ENCODE assay signal across 8 cellular contexts in genomic region chr13:114352763-114353162, GRCh38. TPM values are rescaled to one million over a fixed set of nuclear protein-coding genes. Genes with fewer than 3 reads are reported as not detected.
DNase-seq lines count a peak whose midpoint lies in the region; ATAC-seq, FAIRE-seq and TF ChIP-seq lines count a peak whose summit lies in the region.
"Not testable (repeated sequence)": the region's sequence is repeated elsewhere in the genome, so short reads cannot be mapped to it uniquely, and the experiment has no call there.

No MANE protein-coding gene starts in this region.

- POLR2A ChIA-PET in K562 (lab: Yijun Ruan, JAX) = not testable (repeated sequence)

- not testable (repeated sequence) for H3K9me3 Mint-ChIP-seq in HFFc6; glutamatergic neuron (ENCODE audit: unreplicated experiment); nephron

- H3K4me3 ChIP-seq in WI38 (ENCODE audit: low read depth, low read length); K562; tibial nerve: not testable (repeated sequence)

- not testable (repeated sequence) for H2AFZ ChIP-seq in K562 (ENCODE audit: low read depth, low read length)

- H3K9me1 ChIP-seq in K562 (ENCODE audit: control insufficient read depth, insufficient read depth, low read length) = not testable (repeated sequence)

- H3K27ac Mint-ChIP-seq in HFFc6; glutamatergic neuron (ENCODE audit: unreplicated experiment); nephron: not testable (repeated sequence)

- intact Hi-C loops in K562 (cut with micrococcal nuclease) = not testable (repeated sequence)

- not testable (repeated sequence) for H3K79me2 ChIP-seq in K562 (ENCODE audit: control insufficient read depth, insufficient read depth, low read length)

- CTCF ChIA-PET in K562 (lab: Yijun Ruan, JAX; ENCODE audit: low intra/inter-chr PET ratio) = not testable (repeated sequence)

- TF ChIP-seq POLR2A in K562 (conservative IDR thresholded peaks at IDR 0.05); tibial nerve (IDR thresholded peaks at IDR 0.05): not testable (repeated sequence)

- H3K27ac ChIP-seq in K562 (ENCODE audit: extremely low read depth, low read depth, low read length); tibial nerve: not testable (repeated sequence)

- not testable (repeated sequence) for H3K36me3 ChIP-seq in K562 (ENCODE audit: control insufficient read depth, insufficient read depth, low read length); tibial nerve

- not testable (repeated sequence) for H3K36me3 Mint-ChIP-seq in HFFc6 (ENCODE audit: low read depth); glutamatergic neuron (ENCODE audit: unreplicated experiment); nephron (ENCODE audit: low read depth)

- FAIRE-seq in K562 (lab: Jason Lieb, UNC) = not testable (repeated sequence)

- H3K4me2 ChIP-seq in K562 (ENCODE audit: insufficient read depth, low read length) = not testable (repeated sequence)

- not testable (repeated sequence) for H3K4me1 Mint-ChIP-seq in HFFc6 (ENCODE audit: low read depth); glutamatergic neuron (ENCODE audit: low read depth, unreplicated experiment); nephron

- BruUV-seq in K562 (replicated peaks; lab: Mats Ljungman, UMichigan) = not testable (repeated sequence)

- H3K27me3 ChIP-seq in K562 (ENCODE audit: control insufficient read depth in 2 of 2, insufficient read depth in 2 of 2, low read length in 2 of 2); tibial nerve: not testable (repeated sequence)

- TF ChIP-seq CTCF in HFFc6 (IDR thresholded peaks at IDR 0.05) (peak; percentile 71), WI38 (IDR thresholded peaks at IDR 0.05; ENCODE audit: low read depth, low read length) (peak; percentile 42), K562 (IDR thresholded peaks at IDR 0.05 in 2 of 3, conservative IDR thresholded peaks at IDR 0.05 in 1 of 3; ENCODE audit: insufficient read depth in 2 of 3, low read depth in 1 of 3, low read length in 3 of 3) (peak; percentile 39 to 64 (median 42); a peak in 4 of 6 replicates), glutamatergic neuron (IDR thresholded peaks at IDR 0.05; ENCODE audit: partially characterized antibody, unreplicated experiment) (peak; percentile 53), nephron (IDR thresholded peaks at IDR 0.05; ENCODE audit: unreplicated experiment in 3 of 3) (peak; percentile 22 to 44 (median 38)), tibial nerve (IDR thresholded peaks at IDR 0.05) (peak in 3 of 5 experiments; percentile 10 to 42 (median 39))

- not testable (repeated sequence) for TF ChIP-seq EP300 in K562 (IDR thresholded peaks at IDR 0.05; ENCODE audit: low read length); tibial nerve (IDR thresholded peaks at IDR 0.05)

- H3K4me1 ChIP-seq in K562 (replicated peaks in 1 of 2; ENCODE audit: control insufficient read depth in 2 of 2, insufficient read depth in 2 of 2, low read length in 2 of 2); tibial nerve: not testable (repeated sequence)

- H3K9ac ChIP-seq in K562 (ENCODE audit: insufficient read depth in 1 of 2, low read depth in 2 of 2, low read length in 2 of 2) = not testable (repeated sequence)

- in situ Hi-C loops in Caki2 (cut with HindIII; ENCODE audit: low pct_unique_long_range_greater_than_20kb, low sequenced_read_pairs); K562 (cut with MboI): not testable (repeated sequence)

- not testable (repeated sequence) for H3K9me3 ChIP-seq in K562 (replicated peaks; ENCODE audit: control insufficient read depth, insufficient read depth, low read depth, low read length); tibial nerve

- ATAC-seq in K562 = not testable (repeated sequence)

- not testable (repeated sequence) for TF ChIP-seq RAD21 in K562 (CRISPR knock-in tag; conservative IDR thresholded peaks at IDR 0.05 in 1 of 2, IDR thresholded peaks at IDR 0.05 in 1 of 2)

- WGBS in K562 (ENCODE audit: insufficient coverage, low coverage, missing lambda C conversion rate) = 41% methylated on average over 3 of the region's 34 CpGs
- WGBS in tibial nerve, 2 donors = 72 to 83% methylated on average over 21 to 31 of the region's 34 CpGs

- not testable (repeated sequence) for H3K4me3 Mint-ChIP-seq in HFFc6; glutamatergic neuron (ENCODE audit: unreplicated experiment); nephron

- not testable (repeated sequence) for H3K27me3 Mint-ChIP-seq in HFFc6 (ENCODE audit: insufficient read depth); glutamatergic neuron (ENCODE audit: unreplicated experiment); nephron (ENCODE audit: low read depth)

- H4K20me1 ChIP-seq in K562 (replicated peaks; ENCODE audit: control insufficient read depth, insufficient read depth, low read length) = not testable (repeated sequence)

- DNase-seq in Caki2 (ENCODE audit: low read depth) (peak; percentile 27), NCI-H748 (lab: John Stamatoyannopoulos, UW; ENCODE audit: unreplicated experiment) (peak; percentile 74), glutamatergic neuron (peak; percentile 29)
- DNase-seq in HFFc6; K562 (ENCODE audit: extremely low read depth in 1 of 4, low spot score in 3 of 4); tibial nerve (ENCODE audit: low spot score in 2 of 2): not testable (repeated sequence)

TF ChIP-seq in K562, 482 proteins besides CTCF, POLR2A, EP300 and RAD21:
- TF ChIP-seq, protein P1, sequence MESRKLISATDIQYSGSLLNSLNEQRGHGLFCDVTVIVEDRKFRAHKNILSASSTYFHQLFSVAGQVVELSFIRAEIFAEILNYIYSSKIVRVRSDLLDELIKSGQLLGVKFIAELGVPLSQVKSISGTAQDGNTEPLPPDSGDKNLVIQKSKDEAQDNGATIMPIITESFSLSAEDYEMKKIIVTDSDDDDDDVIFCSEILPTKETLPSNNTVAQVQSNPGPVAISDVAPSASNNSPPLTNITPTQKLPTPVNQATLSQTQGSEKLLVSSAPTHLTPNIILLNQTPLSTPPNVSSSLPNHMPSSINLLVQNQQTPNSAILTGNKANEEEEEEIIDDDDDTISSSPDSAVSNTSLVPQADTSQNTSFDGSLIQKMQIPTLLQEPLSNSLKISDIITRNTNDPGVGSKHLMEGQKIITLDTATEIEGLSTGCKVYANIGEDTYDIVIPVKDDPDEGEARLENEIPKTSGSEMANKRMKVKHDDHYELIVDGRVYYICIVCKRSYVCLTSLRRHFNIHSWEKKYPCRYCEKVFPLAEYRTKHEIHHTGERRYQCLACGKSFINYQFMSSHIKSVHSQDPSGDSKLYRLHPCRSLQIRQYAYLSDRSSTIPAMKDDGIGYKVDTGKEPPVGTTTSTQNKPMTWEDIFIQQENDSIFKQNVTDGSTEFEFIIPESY (CRISPR knock-in tag; IDR thresholded peaks at IDR 0.05) = peak; percentile 85
- TF ChIP-seq NBN (IDR thresholded peaks at IDR 0.05; ENCODE audit: low read depth) = peak; percentile 28; the same call in 1 of the 2 replicates

RNA-seq across cellular contexts. Expression of gene CHAMP1, which starts 38.5 kb away (rescaled TPM):
- total RNA-seq in Caki2 (2014; rRNA removed; shearing (Covaris generic); ENCODE audit: low replicate concordance) = 27.0 and 56.0 TPM in 2 replicates
- 10 to 100 TPM; 27.7 to 34.2 (median 28.6) TPM for total RNA-seq in HFFc6 (2021; fragmentation: NEBNext Ultra II Directional; extraction: Animal tissue kit (Norgen Biotek cat#: 25700))
- total RNA-seq in K562 (2011; cell fraction: chromatin; rRNA removed; ENCODE audit: low replicate concordance) = 20.2 and 38.7 TPM in 2 replicates
- 11.8 and 13.4 TPM in 2 replicates for total RNA-seq in K562 (2011; cell fraction: nucleolus; rRNA removed)
- total RNA-seq in K562 (2011; cell fraction: nucleoplasm; rRNA removed) = 25.7 and 37.6 TPM in 2 replicates
- total RNA-seq in K562 (2014; rRNA removed) = 15.3 and 16.6 TPM in 2 replicates
- 14.2 and 14.6 TPM in 2 replicates for total RNA-seq in K562 (2014; rRNA removed; fragmentation: Illumina TruSeq; extraction: Trizol)
- 11.7 and 13.4 TPM in 2 replicates for total RNA-seq in K562 (2015; rRNA removed; fragmentation: Illumina TruSeq; extraction: Trizol)
- total RNA-seq in K562 (2021) = 30.8 and 32.4 TPM in 2 replicates
- polyA plus RNA-seq in K562 (2011; rRNA removed) = 17.3 and 24.2 TPM in 2 replicates
- polyA plus RNA-seq in K562 (2011; cell fraction: cytosol; rRNA removed) = 30.1 and 30.3 TPM in 2 replicates
- 18.4 and 22.0 TPM in 2 replicates for polyA plus RNA-seq in K562 (2011; cell fraction: nucleus; rRNA removed)
- 21.9 and 24.0 TPM in 2 replicates for polyA plus RNA-seq in K562 (2012)
- 35.8 and 40.6 TPM in 2 replicates for polyA plus RNA-seq in K562 (2014; fragmentation: Illumina TruSeq; extraction: Trizol)
- polyA plus RNA-seq in K562 (2014; fragmentation: Nextera tagmentation; extraction: Ambion mirVana) = under 1 TPM; 0.70 to 0.84 TPM
- polyA plus RNA-seq in K562 (2014; rRNA removed) = 21.7 and 26.7 TPM in 2 replicates
- 14.3 and 17.2 TPM in 2 replicates for polyA minus RNA-seq in K562 (2011; rRNA and poly(A)+ RNA removed)
- polyA minus RNA-seq in K562 (2011; cell fraction: cytosol; rRNA and poly(A)+ RNA removed) = 14.4 and 16.6 TPM in 2 replicates
- 12.0 and 13.0 TPM in 2 replicates for polyA minus RNA-seq in K562 (2011; cell fraction: nucleus; rRNA and poly(A)+ RNA removed)
- total RNA-seq in glutamatergic neuron (ENCODE audit: unreplicated experiment) = 29.5 TPM
- 10 to 100 TPM; 19.6 to 42.3 (median 31.4) TPM for total RNA-seq in tibial nerve
